ENCODE assay signal across 19 cellular contexts in the genomic region with DNA sequence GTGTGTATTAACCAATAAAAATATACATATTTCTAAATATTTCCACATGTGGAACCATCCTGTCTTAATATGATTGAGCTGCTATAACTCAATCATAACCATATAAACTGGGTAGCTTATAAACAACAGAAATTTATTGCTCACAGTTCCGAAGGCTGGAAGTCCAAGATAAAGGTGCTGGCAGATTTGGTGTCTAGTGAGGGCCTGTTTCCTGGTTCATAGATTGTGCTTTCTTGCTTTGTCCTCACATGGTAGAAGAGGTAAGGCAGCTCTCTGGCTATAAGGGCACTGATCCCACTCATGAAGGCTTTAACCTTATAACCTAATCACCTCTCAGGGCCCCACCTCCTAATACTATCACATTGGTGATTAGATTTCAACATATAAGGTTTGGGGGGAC. TPM values are rescaled to one million over a fixed set of nuclear protein-coding genes. Genes with fewer than 3 reads are reported as not detected.
DNase-seq lines count a peak whose midpoint lies in the region; ATAC-seq, FAIRE-seq and TF ChIP-seq lines count a peak whose summit lies in the region.
"Had no signal": no experiment of that assay in that cellular context is flagged by ENCODE, and none has a peak within 500 bp of the region (broad histone marks: within the 10 kb centered on the region; RNA-seq: fewer than 3 reads in every experiment).

No MANE protein-coding gene starts in this region.

- 4% methylated on average over 1 of the region's 1 CpG for WGBS in K562 (ENCODE audit: insufficient coverage, low coverage, missing lambda C conversion rate)

- H3K4me2 ChIP-seq in K562 (ENCODE audit: insufficient read depth, low read length): no peak overlapping the region
- H3K4me2 ChIP-seq: GM23338 had no signal

- peak overlapping the region; percentile 15; the same call in 1 of the 3 replicates for H3K27ac ChIP-seq in K562 (ENCODE audit: extremely low read depth, low read depth, low read length)

- H3K9me3 ChIP-seq in K562 (replicated peaks; ENCODE audit: control insufficient read depth, insufficient read depth, low read depth, low read length) (no peaks in the 10 kb centered on the region), mucosa of descending colon (no peaks in the 10 kb centered on the region)
- H3K9me3 ChIP-seq: HAP-1 had no signal

- CTCF ChIA-PET in K562 (lab: Yijun Ruan, JAX; ENCODE audit: low intra/inter-chr PET ratio): no interaction called here

- TF ChIP-seq CTCF in K562 (IDR thresholded peaks at IDR 0.05 in 2 of 3, conservative IDR thresholded peaks at IDR 0.05 in 1 of 3; ENCODE audit: insufficient read depth in 2 of 3, low read depth in 1 of 3, low read length in 3 of 3) (no peak), mucosa of descending colon (IDR thresholded peaks at IDR 0.05) (no peak)

- TF ChIP-seq EP300 in K562 (IDR thresholded peaks at IDR 0.05; ENCODE audit: low read length): no peak; the same call in 1 of the 2 replicates

- intact Hi-C loops in K562 (cut with micrococcal nuclease): no loop called here
- intact Hi-C loops in mucosa of descending colon (cut with DNase I, micrococcal nuclease): no loop called here

- H3K4me1 ChIP-seq in K562 (replicated peaks in 1 of 2; ENCODE audit: control insufficient read depth in 2 of 2, insufficient read depth in 2 of 2, low read length in 2 of 2): peaks cover 13 to 16% of the 10 kb centered on the region in 2 experiments
- H3K4me1 ChIP-seq in mucosa of descending colon (ENCODE audit: low read depth): no peaks in the 10 kb centered on the region
- H3K4me1 ChIP-seq: HAP-1 had no signal

- POLR2A ChIA-PET in K562 (lab: Yijun Ruan, JAX): interaction anchor here (2.1 to 8.3 kb wide), 4 partner anchors 9 to 21 kb away, joined by 8 to 88 read pairs (median 20); partner anchors contain the start of gene RPL37

- no TSS peak for BruUV-seq in K562 (replicated peaks; lab: Mats Ljungman, UMichigan)

- DNase-seq in HTR-8/SVneo (ENCODE audit: insufficient read length, low spot score) (no peak), K562 (ENCODE audit: extremely low read depth in 1 of 4, low spot score in 3 of 4) (peak in 1 of 4 experiments; percentile 48), mucosa of descending colon (no peak), GM12891 (ENCODE audit: insufficient read length, low spot score) (no peak)
- no peak for DNase-seq in NK-92 treated with Interleukin-12 subunit alpha and Interleukin-12 subunit beta, amount 100 ng/mL, for 24 hours (lab: John Stamatoyannopoulos, UW)
- DNase-seq: 8988T; C1 segment of cervical spinal cord; Calu3; CD4-positive, alpha-beta memory T cell; COR-L47; DMS53; DND-41; HFFc6 had no signal

- no peak overlapping the region for H3K4me3 ChIP-seq in K562
- H3K4me3 ChIP-seq in mucosa of descending colon: no peak overlapping the region
- H3K4me3 ChIP-seq: GM23338, HAP-1 had no signal

- no peak overlapping the region for H3K9ac ChIP-seq in K562 (ENCODE audit: insufficient read depth in 1 of 2, low read depth in 2 of 2, low read length in 2 of 2)

- FAIRE-seq in HTR-8/SVneo (lab: Jason Lieb, UNC) (peak; percentile 49), K562 (lab: Jason Lieb, UNC) (peak; percentile 65), GM12891 (lab: Jason Lieb, UNC) (no peak)
- FAIRE-seq: G401.6, GM19239, H54 had no signal

- H4K20me1 ChIP-seq in K562 (replicated peaks; ENCODE audit: control insufficient read depth, insufficient read depth, low read length): no peaks in the 10 kb centered on the region

- no peaks in the 10 kb centered on the region for H3K79me2 ChIP-seq in K562 (ENCODE audit: control insufficient read depth, insufficient read depth, low read length)

- no peak for TF ChIP-seq RAD21 in K562 (CRISPR knock-in tag; conservative IDR thresholded peaks at IDR 0.05 in 1 of 2, IDR thresholded peaks at IDR 0.05 in 1 of 2)

- no peak for TF ChIP-seq POLR2A in K562 (conservative IDR thresholded peaks at IDR 0.05)
- TF ChIP-seq POLR2A in GM12891 (IDR thresholded peaks at IDR 0.05; ENCODE audit: low read depth, low read length): no peak

- in situ Hi-C loops in K562 (cut with MboI): no loop called here

- ATAC-seq in K562: peak; percentile 63
- ATAC-seq in mucosa of descending colon: peak; percentile 68
- ATAC-seq in GM21717 (IDR thresholded peaks at IDR 0.05; ENCODE audit: unreplicated experiment): no peak
- ATAC-seq: GM23338 had no signal

- no peaks in the 10 kb centered on the region for H3K9me1 ChIP-seq in K562 (ENCODE audit: control insufficient read depth, insufficient read depth, low read length)

- H3K36me3 ChIP-seq in K562 (ENCODE audit: control insufficient read depth, insufficient read depth, low read length) (no peaks in the 10 kb centered on the region), mucosa of descending colon (ENCODE audit: low read depth) (no peaks in the 10 kb centered on the region)
- H3K36me3 ChIP-seq: HAP-1 had no signal

- H3K27me3 ChIP-seq in K562 (ENCODE audit: control insufficient read depth in 2 of 2, insufficient read depth in 2 of 2, low read length in 2 of 2): no peaks in the 10 kb centered on the region

- peak overlapping the region; percentile 2; the same call in 1 of the 2 replicates for H2AFZ ChIP-seq in K562 (ENCODE audit: low read depth, low read length)
- H2AFZ ChIP-seq: GM23338 had no signal

RNA-seq across cellular contexts. Expression of gene PRKAA1, which starts 14.0 kb away (rescaled TPM):
- total RNA-seq in K562 (2011; cell fraction: chromatin; rRNA removed; ENCODE audit: low replicate concordance): 53.7 and 136 TPM in 2 replicates
- total RNA-seq in K562 (2011; cell fraction: nucleolus; rRNA removed): 22.5 and 33.7 TPM in 2 replicates
- 64.7 and 85.0 TPM in 2 replicates for total RNA-seq in K562 (2011; cell fraction: nucleoplasm; rRNA removed)
- 38.9 and 84.0 TPM in 2 replicates for total RNA-seq in K562 (2014; rRNA removed)
- 63.8 and 83.6 TPM in 2 replicates for total RNA-seq in K562 (2014; rRNA removed; fragmentation: Illumina TruSeq; extraction: Trizol)
- total RNA-seq in K562 (2015; rRNA removed; fragmentation: Illumina TruSeq; extraction: Trizol): 53.1 and 62.5 TPM in 2 replicates
- 47.9 and 51.4 TPM in 2 replicates for total RNA-seq in K562 (2021)
- 43.7 and 45.5 TPM in 2 replicates for polyA plus RNA-seq in K562 (2011; rRNA removed)
- polyA plus RNA-seq in K562 (2011; cell fraction: cytosol; rRNA removed): 9.0 and 21.8 TPM in 2 replicates
- 54.8 and 56.8 TPM in 2 replicates for polyA plus RNA-seq in K562 (2011; cell fraction: nucleus; rRNA removed)
- 27.2 and 43.0 TPM in 2 replicates for polyA plus RNA-seq in K562 (2012)
- polyA plus RNA-seq in K562 (2014; fragmentation: Illumina TruSeq; extraction: Trizol): 75.2 and 76.5 TPM in 2 replicates
- 10 to 100 TPM; 24.5 to 37.3 TPM for polyA plus RNA-seq in K562 (2014; fragmentation: Nextera tagmentation; extraction: Ambion mirVana)
- 44.8 and 47.2 TPM in 2 replicates for polyA plus RNA-seq in K562 (2014; rRNA removed)
- polyA minus RNA-seq in K562 (2011; rRNA and poly(A)+ RNA removed): 68.4 and 94.3 TPM in 2 replicates
- 34.6 and 34.9 TPM in 2 replicates for polyA minus RNA-seq in K562 (2011; cell fraction: cytosol; rRNA and poly(A)+ RNA removed)
- 28.3 and 39.3 TPM in 2 replicates for polyA minus RNA-seq in K562 (2011; cell fraction: nucleus; rRNA and poly(A)+ RNA removed)
- total RNA-seq in mucosa of descending colon: 100 to 1,000 TPM in 1 of 3 donors, 10 to 100 TPM in 2; 89.7 to 111 (median 97.9) TPM
- polyA plus RNA-seq in GM12891 (2012; ENCODE audit: low read depth, missing spikeins): 16.2 TPM

RNA-seq across cellular contexts. Expression of gene RPL37, which starts 22.9 kb away (rescaled TPM):
- total RNA-seq in K562 (2011; cell fraction: chromatin; rRNA removed; ENCODE audit: low replicate concordance): 455 and 632 TPM in 2 replicates
- 1,125 and 1,211 TPM in 2 replicates for total RNA-seq in K562 (2011; cell fraction: nucleolus; rRNA removed)
- 1,524 and 2,774 TPM in 2 replicates for total RNA-seq in K562 (2011; cell fraction: nucleoplasm; rRNA removed)
- total RNA-seq in K562 (2014; rRNA removed) (5,204 and 7,963 TPM in 2 replicates), K562 (2014; rRNA removed; fragmentation: Illumina TruSeq; extraction: Trizol) (3,395 and 3,802 TPM in 2 replicates), K562 (2015; rRNA removed; fragmentation: Illumina TruSeq; extraction: Trizol) (4,310 and 4,463 TPM in 2 replicates), K562 (2021) (2,342 and 2,650 TPM in 2 replicates), mucosa of descending colon (100 to 1,000 TPM; 785 to 853 (median 837) TPM)
- polyA plus RNA-seq in K562 (2011; rRNA removed) (6,044 and 6,139 TPM in 2 replicates), K562 (2014; fragmentation: Illumina TruSeq; extraction: Trizol) (4,091 and 6,277 TPM in 2 replicates), K562 (2014; fragmentation: Nextera tagmentation; extraction: Ambion mirVana) (1,000 to 10,000 TPM; 2,628 to 3,207 TPM), K562 (2014; rRNA removed) (4,956 and 6,483 TPM in 2 replicates)
- 329 and 533 TPM in 2 replicates for polyA plus RNA-seq in K562 (2011; cell fraction: cytosol; rRNA removed)
- polyA plus RNA-seq in K562 (2011; cell fraction: nucleus; rRNA removed): 2,322 and 3,371 TPM in 2 replicates
- polyA plus RNA-seq in K562 (2012): 4,656 and 6,426 TPM in 2 replicates
- 3,539 and 4,030 TPM in 2 replicates for polyA minus RNA-seq in K562 (2011; rRNA and poly(A)+ RNA removed)
- polyA minus RNA-seq in K562 (2011; cell fraction: cytosol; rRNA and poly(A)+ RNA removed): 984 and 1,025 TPM in 2 replicates
- polyA minus RNA-seq in K562 (2011; cell fraction: nucleus; rRNA and poly(A)+ RNA removed): 350 and 581 TPM in 2 replicates
- 8,772 TPM for polyA plus RNA-seq in GM12891 (2012; ENCODE audit: low read depth, missing spikeins)

RNA-seq across cellular contexts. Expression of gene CARD6, which starts 29.0 kb away (rescaled TPM):
- total RNA-seq in K562 (2011; cell fraction: chromatin; rRNA removed; ENCODE audit: low replicate concordance): 3.9 and 8.2 TPM in 2 replicates
- 3.3 and 3.8 TPM in 2 replicates for total RNA-seq in K562 (2011; cell fraction: nucleolus; rRNA removed)
- total RNA-seq in K562 (2011; cell fraction: nucleoplasm; rRNA removed): 4.4 and 4.8 TPM in 2 replicates
- 3.5 and 3.9 TPM in 2 replicates for total RNA-seq in K562 (2014; rRNA removed)
- 7.3 and 9.0 TPM in 2 replicates for total RNA-seq in K562 (2014; rRNA removed; fragmentation: Illumina TruSeq; extraction: Trizol)
- 6.0 and 6.3 TPM in 2 replicates for total RNA-seq in K562 (2015; rRNA removed; fragmentation: Illumina TruSeq; extraction: Trizol)
- total RNA-seq in K562 (2021): 5.2 and 5.9 TPM in 2 replicates
- polyA plus RNA-seq in K562 (2011; rRNA removed): 3.5 and 7.4 TPM in 2 replicates
- polyA plus RNA-seq in K562 (2011; cell fraction: cytosol; rRNA removed): 2.6 and 3.0 TPM in 2 replicates
- 1.1 and 1.6 TPM in 2 replicates for polyA plus RNA-seq in K562 (2011; cell fraction: nucleus; rRNA removed)
- polyA plus RNA-seq in K562 (2012): 3.7 and 5.6 TPM in 2 replicates
- 7.4 and 8.3 TPM in 2 replicates for polyA plus RNA-seq in K562 (2014; fragmentation: Illumina TruSeq; extraction: Trizol)
- polyA plus RNA-seq in K562 (2014; fragmentation: Nextera tagmentation; extraction: Ambion mirVana): 1 to 10 TPM; 3.7 to 4.1 TPM
- 4.5 and 5.8 TPM in 2 replicates for polyA plus RNA-seq in K562 (2014; rRNA removed)
- polyA minus RNA-seq in K562 (2011; rRNA and poly(A)+ RNA removed): 5.4 and 9.9 TPM in 2 replicates
- polyA minus RNA-seq in K562 (2011; cell fraction: cytosol; rRNA and poly(A)+ RNA removed): 2.6 and 5.0 TPM in 2 replicates
- 1.3 and 1.6 TPM in 2 replicates for polyA minus RNA-seq in K562 (2011; cell fraction: nucleus; rRNA and poly(A)+ RNA removed)
- 1 to 10 TPM; 1.7 to 6.3 (median 3.5) TPM for total RNA-seq in mucosa of descending colon
- polyA plus RNA-seq in GM12891 (2012; ENCODE audit: low read depth, missing spikeins): 1.7 TPM

RNA-seq across cellular contexts. Expression of gene TTC33, which starts 56.4 kb away (rescaled TPM):
- 6.4 and 9.6 TPM in 2 replicates for total RNA-seq in K562 (2011; cell fraction: chromatin; rRNA removed; ENCODE audit: low replicate concordance)
- 1.7 and 2.3 TPM in 2 replicates for total RNA-seq in K562 (2011; cell fraction: nucleolus; rRNA removed)
- 3.5 and 6.2 TPM in 2 replicates for total RNA-seq in K562 (2011; cell fraction: nucleoplasm; rRNA removed)
- total RNA-seq in K562 (2014; rRNA removed) (9.3 and 21.6 TPM in 2 replicates), K562 (2014; rRNA removed; fragmentation: Illumina TruSeq; extraction: Trizol) (21.7 and 25.8 TPM in 2 replicates), K562 (2015; rRNA removed; fragmentation: Illumina TruSeq; extraction: Trizol) (21.6 and 21.9 TPM in 2 replicates), K562 (2021) (11.5 and 12.1 TPM in 2 replicates), mucosa of descending colon (10 to 100 TPM; 15.1 to 22.6 (median 17.2) TPM)
- polyA plus RNA-seq in K562 (2011; rRNA removed) (9.1 and 13.3 TPM in 2 replicates), K562 (2014; fragmentation: Illumina TruSeq; extraction: Trizol) (18.2 and 18.9 TPM in 2 replicates), K562 (2014; fragmentation: Nextera tagmentation; extraction: Ambion mirVana) (10 to 100 TPM; 21.1 to 24.9 TPM), K562 (2014; rRNA removed) (11.9 and 13.5 TPM in 2 replicates)
- polyA plus RNA-seq in K562 (2011; cell fraction: cytosol; rRNA removed): 0.81 and 2.6 TPM in 2 replicates
- 2.8 and 3.3 TPM in 2 replicates for polyA plus RNA-seq in K562 (2011; cell fraction: nucleus; rRNA removed)
- polyA plus RNA-seq in K562 (2012): 8.2 and 10.4 TPM in 2 replicates
- polyA minus RNA-seq in K562 (2011; rRNA and poly(A)+ RNA removed): 23.7 and 30.5 TPM in 2 replicates
- polyA minus RNA-seq in K562 (2011; cell fraction: cytosol; rRNA and poly(A)+ RNA removed): 9.7 and 11.4 TPM in 2 replicates
- 2.8 and 5.7 TPM in 2 replicates for polyA minus RNA-seq in K562 (2011; cell fraction: nucleus; rRNA and poly(A)+ RNA removed)
- 5.9 TPM for polyA plus RNA-seq in GM12891 (2012; ENCODE audit: low read depth, missing spikeins)
